Comparison of ENCODE assay signal across 8 cellular contexts in the genomic region with DNA sequence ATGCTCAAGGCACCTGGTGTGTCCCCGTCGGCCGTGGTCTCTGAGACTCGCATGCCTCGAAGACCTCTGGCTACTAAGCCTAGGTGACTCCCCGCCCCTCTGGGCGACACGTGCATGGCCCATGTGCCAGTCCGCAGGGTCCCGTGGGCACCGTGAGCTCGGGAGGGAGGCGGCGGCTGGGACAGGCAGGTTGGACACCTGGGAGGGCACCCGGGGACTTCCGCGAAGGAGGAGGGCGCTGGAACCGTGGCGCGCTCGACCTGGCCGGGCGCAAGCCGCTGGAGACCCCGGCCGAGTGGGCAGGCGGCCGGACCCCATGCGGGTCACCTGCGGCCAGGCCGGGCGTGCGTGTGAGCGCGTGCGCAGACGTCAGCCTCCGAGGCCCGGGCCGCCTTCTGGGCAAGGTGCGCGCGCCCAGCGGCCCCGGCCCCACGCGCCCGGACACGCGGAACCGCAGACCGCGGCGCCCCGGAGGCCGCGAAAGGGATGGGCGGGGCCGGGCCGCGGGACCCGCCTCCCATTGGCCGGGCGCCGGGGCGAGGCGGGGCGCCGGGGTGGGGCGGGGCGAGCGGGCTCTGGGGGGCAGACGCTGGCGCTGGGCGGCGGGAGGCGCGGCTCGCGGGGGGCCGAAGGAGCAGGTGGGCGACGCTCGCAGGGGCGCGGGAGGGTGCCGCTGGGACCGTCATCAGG. TPM values are rescaled to one million over a fixed set of nuclear protein-coding genes. Genes with fewer than 3 reads are reported as not detected.
DNase-seq lines count a peak whose midpoint lies in the region; ATAC-seq, FAIRE-seq and TF ChIP-seq lines count a peak whose summit lies in the region.

No MANE protein-coding gene starts in this region.

- H3K4me3 ChIP-seq in A673 (ENCODE audit: low read depth, low read length, poor library complexity, severe bottlenecking) (peak overlapping the region; percentile 54), OCI-LY1 (ENCODE audit: low read depth, low read length, poor library complexity, severe bottlenecking) (peak overlapping the region; percentile 66), neural cell (ENCODE audit: low read length) (peak overlapping the region; percentile 77)

- no peaks in the 10 kb centered on the region for H3K9me3 Mint-ChIP-seq in stimulated activated naive CD8-positive, alpha-beta T cell treated with anti-CD3 and anti-CD28 coated beads, Interleukin-15, amount 100 ng/mL, for 72 hours

- no peak overlapping the region for H3K27ac Mint-ChIP-seq in stimulated activated naive CD8-positive, alpha-beta T cell treated with anti-CD3 and anti-CD28 coated beads, Interleukin-15, amount 100 ng/mL, for 72 hours

- ATAC-seq in foreskin keratinocyte (peak; percentile 66), GM18870 (IDR thresholded peaks at IDR 0.05; ENCODE audit: unreplicated experiment) (no peak)
- peak; percentile 83 for ATAC-seq in stimulated activated naive CD8-positive, alpha-beta T cell treated with anti-CD3 and anti-CD28 coated beads, Interleukin-15, amount 100 ng/mL, for 72 hours

- FAIRE-seq in GM19239 (lab: Jason Lieb, UNC) = no peak

- H3K4me2 ChIP-seq in OCI-LY1 (ENCODE audit: low read length) (peak overlapping the region; percentile 93), neural cell (ENCODE audit: low read length) (peak overlapping the region; percentile 73)

- intact Hi-C loops in A673 (cut with micrococcal nuclease; ENCODE audit: unreplicated experiment) = no loop called here

- DNase-seq in A673 (ENCODE audit: low spot score) = peak; percentile 63
- DNase-seq in GM19239 (ENCODE audit: insufficient read length, low spot score) = peak; percentile 79
- peak; percentile 49 for DNase-seq in activated T-helper 9 cell treated with anti-CD3 and anti-CD28 coated beads, Interleukin-2, amount 50 U/mL, for 16 hours (ENCODE audit: low read depth)
- no peak for DNase-seq in foreskin keratinocyte
- DNase-seq in stimulated activated naive CD8-positive, alpha-beta T cell treated with anti-CD3 and anti-CD28 coated beads, Interleukin-15, amount 100 ng/mL, for 72 hours = peak; percentile 33 to 63

- H3K9me2 ChIP-seq in OCI-LY1 (ENCODE audit: low read depth, low read length) (no peaks in the 10 kb centered on the region), neural cell (ENCODE audit: insufficient read depth, low read length) (no peaks in the 10 kb centered on the region)

- H3F3A ChIP-seq in OCI-LY1 (ENCODE audit: insufficient read depth, low read length) (no peaks in the 10 kb centered on the region), neural cell (ENCODE audit: insufficient read depth, low read length, poor library complexity, severe bottlenecking) (no peaks in the 10 kb centered on the region)

- H3K4me1 Mint-ChIP-seq in stimulated activated naive CD8-positive, alpha-beta T cell treated with anti-CD3 and anti-CD28 coated beads, Interleukin-15, amount 100 ng/mL, for 72 hours = peaks cover 13% of the 10 kb centered on the region

- BruUV-seq in A673 (replicated peaks; lab: Mats Ljungman, UMichigan) = no TSS peak

- H3K4me1 ChIP-seq in A673 (ENCODE audit: insufficient read depth, low read length, poor library complexity, severe bottlenecking) = peaks cover 45% of the 10 kb centered on the region
- H3K4me1 ChIP-seq in OCI-LY1 (ENCODE audit: insufficient read depth, low read length, severe bottlenecking) = peaks cover 28% of the 10 kb centered on the region
- H3K4me1 ChIP-seq in foreskin keratinocyte = peaks cover 5% of the 10 kb centered on the region

- no peak for TF ChIP-seq CTCF in A673 (conservative IDR thresholded peaks at IDR 0.05; ENCODE audit: low read depth, low read length)
- TF ChIP-seq CTCF in OCI-LY1 (IDR thresholded peaks at IDR 0.05; ENCODE audit: low read length) = no peak
- no peak for TF ChIP-seq CTCF in foreskin keratinocyte (conservative IDR thresholded peaks at IDR 0.05)
- TF ChIP-seq CTCF in neural cell (IDR thresholded peaks at IDR 0.05; ENCODE audit: poor library complexity, severe bottlenecking) = no peak

- H3K27ac ChIP-seq in A673 (ENCODE audit: low read depth, low read length, poor library complexity, severe bottlenecking) (peak overlapping the region; percentile 21), OCI-LY1 (ENCODE audit: low read depth, low read length, poor library complexity, severe bottlenecking) (no peak overlapping the region), foreskin keratinocyte (no peak overlapping the region), neural cell (ENCODE audit: low read length) (no peak overlapping the region)

- no peak for TF ChIP-seq RAD21 in neural cell (conservative IDR thresholded peaks at IDR 0.05)

- H3K27me3 Mint-ChIP-seq in stimulated activated naive CD8-positive, alpha-beta T cell treated with anti-CD3 and anti-CD28 coated beads, Interleukin-15, amount 100 ng/mL, for 72 hours = peaks cover 51% of the 10 kb centered on the region

- H4K20me1 ChIP-seq in OCI-LY1 (ENCODE audit: insufficient read depth, low read length) (no peaks in the 10 kb centered on the region), neural cell (ENCODE audit: insufficient read depth) (no peaks in the 10 kb centered on the region)

- H3K27me3 ChIP-seq in A673 (replicated peaks; ENCODE audit: insufficient read depth, low read depth, low read length, poor library complexity) (no peaks in the 10 kb centered on the region), OCI-LY1 (ENCODE audit: insufficient read depth, low read length) (peaks cover 4% of the 10 kb centered on the region), foreskin keratinocyte (peaks cover 53% of the 10 kb centered on the region), neural cell (ENCODE audit: insufficient read depth, low read depth, low read length) (peaks cover 41% of the 10 kb centered on the region)

- H3K4me3 Mint-ChIP-seq in stimulated activated naive CD8-positive, alpha-beta T cell treated with anti-CD3 and anti-CD28 coated beads, Interleukin-15, amount 100 ng/mL, for 72 hours = peak overlapping the region; percentile 71 to 76

- H3K36me3 ChIP-seq in A673 (ENCODE audit: insufficient read depth, low read length, poor library complexity, severe bottlenecking) (no peaks in the 10 kb centered on the region), OCI-LY1 (ENCODE audit: insufficient read depth, low read length) (no peaks in the 10 kb centered on the region), neural cell (ENCODE audit: insufficient read depth, low read length) (no peaks in the 10 kb centered on the region)

- H3K9ac ChIP-seq in OCI-LY1 (ENCODE audit: low read length) (peak overlapping the region; percentile 62), neural cell (ENCODE audit: low read length) (peak overlapping the region; percentile 57)

- CTCF ChIA-PET in A673 (lab: Charles Lee) = interaction anchor here (0.6 to 1.2 kb wide), 3 partner anchors 15 to 71 kb away, joined by 3 to 7 read pairs (median 5); no protein-coding TSS in a partner anchor

- TF ChIP-seq EP300 in neural cell (conservative IDR thresholded peaks at IDR 0.05; ENCODE audit: poor library complexity, severe bottlenecking) = no peak

- POLR2A ChIA-PET in A673 (lab: Charles Lee; ENCODE audit: low non-redundant PET) = no interaction called here

- H3K79me2 ChIP-seq in OCI-LY1 (ENCODE audit: insufficient read depth, low read length) (no peaks in the 10 kb centered on the region), neural cell (replicated peaks; ENCODE audit: insufficient read depth, low read length) (no peaks in the 10 kb centered on the region)

- H3K9me3 ChIP-seq in A673 (ENCODE audit: low read depth, low read length, poor library complexity, severe bottlenecking) (no peaks in the 10 kb centered on the region), OCI-LY1 (ENCODE audit: low read length) (no peaks in the 10 kb centered on the region), neural cell (ENCODE audit: low read length) (no peaks in the 10 kb centered on the region)

- H2AFZ ChIP-seq in OCI-LY1 (ENCODE audit: low read length) (peak overlapping the region; percentile 82; the same call in 1 of the 2 replicates), neural cell (ENCODE audit: low read depth, low read length) (peak overlapping the region; percentile 40)

TF ChIP-seq in neural cell, 6 proteins besides CTCF, POLR2A, EP300 and RAD21:
- no peak for TF ChIP-seq EZH2 (IDR thresholded peaks at IDR 0.05; ENCODE audit: borderline replicate concordance, insufficient read depth, low read length, poor library complexity, severe bottlenecking)
- TF ChIP-seq POLR2AphosphoS5 (IDR thresholded peaks at IDR 0.05) = no peak
- TF ChIP-seq, protein P1, sequence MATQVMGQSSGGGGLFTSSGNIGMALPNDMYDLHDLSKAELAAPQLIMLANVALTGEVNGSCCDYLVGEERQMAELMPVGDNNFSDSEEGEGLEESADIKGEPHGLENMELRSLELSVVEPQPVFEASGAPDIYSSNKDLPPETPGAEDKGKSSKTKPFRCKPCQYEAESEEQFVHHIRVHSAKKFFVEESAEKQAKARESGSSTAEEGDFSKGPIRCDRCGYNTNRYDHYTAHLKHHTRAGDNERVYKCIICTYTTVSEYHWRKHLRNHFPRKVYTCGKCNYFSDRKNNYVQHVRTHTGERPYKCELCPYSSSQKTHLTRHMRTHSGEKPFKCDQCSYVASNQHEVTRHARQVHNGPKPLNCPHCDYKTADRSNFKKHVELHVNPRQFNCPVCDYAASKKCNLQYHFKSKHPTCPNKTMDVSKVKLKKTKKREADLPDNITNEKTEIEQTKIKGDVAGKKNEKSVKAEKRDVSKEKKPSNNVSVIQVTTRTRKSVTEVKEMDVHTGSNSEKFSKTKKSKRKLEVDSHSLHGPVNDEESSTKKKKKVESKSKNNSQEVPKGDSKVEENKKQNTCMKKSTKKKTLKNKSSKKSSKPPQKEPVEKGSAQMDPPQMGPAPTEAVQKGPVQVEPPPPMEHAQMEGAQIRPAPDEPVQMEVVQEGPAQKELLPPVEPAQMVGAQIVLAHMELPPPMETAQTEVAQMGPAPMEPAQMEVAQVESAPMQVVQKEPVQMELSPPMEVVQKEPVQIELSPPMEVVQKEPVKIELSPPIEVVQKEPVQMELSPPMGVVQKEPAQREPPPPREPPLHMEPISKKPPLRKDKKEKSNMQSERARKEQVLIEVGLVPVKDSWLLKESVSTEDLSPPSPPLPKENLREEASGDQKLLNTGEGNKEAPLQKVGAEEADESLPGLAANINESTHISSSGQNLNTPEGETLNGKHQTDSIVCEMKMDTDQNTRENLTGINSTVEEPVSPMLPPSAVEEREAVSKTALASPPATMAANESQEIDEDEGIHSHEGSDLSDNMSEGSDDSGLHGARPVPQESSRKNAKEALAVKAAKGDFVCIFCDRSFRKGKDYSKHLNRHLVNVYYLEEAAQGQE (IDR thresholded peaks at IDR 0.05; ENCODE audit: borderline replicate concordance) = no peak
- no peak for TF ChIP-seq TAF1 (IDR thresholded peaks at IDR 0.05; ENCODE audit: low read depth)
- no peak for TF ChIP-seq SMC3 (conservative IDR thresholded peaks at IDR 0.05; ENCODE audit: poor library complexity)
- peak; percentile 56 for TF ChIP-seq MXI1 (conservative IDR thresholded peaks at IDR 0.05; ENCODE audit: poor library complexity, severe bottlenecking)

RNA-seq across cellular contexts. Expression of a gene that starts 0.6 kb away (rescaled TPM):
- 1.3 and 3.1 TPM in 2 replicates for total RNA-seq in A673 (2021)
- 0.07 TPM in 2 replicates for total RNA-seq in foreskin keratinocyte
- polyA plus RNA-seq in foreskin keratinocyte = 0.06 and 0.10 TPM in 2 replicates
- polyA plus RNA-seq in neural cell = 0.14 and 0.40 TPM in 2 replicates
- 0.23 and 0.24 TPM in 2 replicates for polyA minus RNA-seq in neural cell

Comparison
In these comparisons a context has a peak if more than half of its experiments do, and no peak if none do; other contexts are left out.
1. DNase-seq: peak in A673 (single experiment), GM19239 (single experiment), activated T-helper 9 cell treated with anti-CD3 and anti-CD28 coated beads, Interleukin-2, amount 50 U/mL, for 16 hours (single experiment) and stimulated activated naive CD8-positive, alpha-beta T cell treated with anti-CD3 and anti-CD28 coated beads, Interleukin-15, amount 100 ng/mL, for 72 hours (2 of 2); none in foreskin keratinocyte (0 of 2).
2. Peak in every context shown above with its lines, with median percentiles within 50 percentile points of each other: H3K4me3 ChIP-seq.